ENCODE assay signal across 3 cellular contexts in the genomic region with DNA sequence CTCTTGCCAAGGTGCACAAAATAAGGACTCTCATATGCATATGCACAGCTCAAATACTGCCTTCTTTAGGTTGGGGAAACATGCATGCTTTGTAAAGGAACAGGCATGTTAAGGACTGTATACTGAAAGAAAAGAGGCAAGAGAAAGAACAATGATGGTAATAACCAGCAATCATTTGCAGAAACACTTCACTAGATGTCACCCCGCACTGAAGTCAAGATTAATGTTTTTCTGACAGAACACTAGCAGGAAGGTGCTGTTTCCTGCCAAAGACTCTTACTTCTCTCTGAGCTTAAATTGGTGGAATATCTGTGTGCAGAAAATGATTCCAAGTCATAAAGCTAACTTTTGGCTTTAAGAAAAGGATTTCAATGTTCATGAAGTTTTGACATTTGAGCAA.
TF ChIP-seq lines count a peak whose summit lies in the region.

No MANE protein-coding gene starts in this region.

TF ChIP-seq in SK-N-SH, 30 proteins besides CTCF, POLR2A, EP300 and RAD21:
- TF ChIP-seq GATA2 (CRISPR knock-in tag; IDR thresholded peaks at IDR 0.05) = no peak
- peak; percentile 8; the same call in 1 of the 2 replicates for TF ChIP-seq SMC3 (IDR thresholded peaks at IDR 0.05; ENCODE audit: low read depth, low read length)
TF ChIP-seq in SK-N-SH: peak in this region for 1.

TF ChIP-seq in SK-N-SH treated with all-trans-retinoic acid at 6 μM for 48 hours, 23 proteins besides CTCF, POLR2A, EP300 and RAD21:
- TF ChIP-seq SNAI2 (CRISPR knock-in tag; IDR thresholded peaks at IDR 0.05) (no peak), PPARA (CRISPR knock-in tag; IDR thresholded peaks at IDR 0.05; ENCODE audit: borderline replicate concordance) (no peak), OSR1 (CRISPR knock-in tag; IDR thresholded peaks at IDR 0.05) (no peak), BACH2 (CRISPR knock-in tag; IDR thresholded peaks at IDR 0.05; ENCODE audit: borderline replicate concordance) (no peak), ZFP3 (CRISPR knock-in tag; IDR thresholded peaks at IDR 0.05) (no peak)

TF ChIP-seq in H1, 55 proteins besides CTCF, POLR2A, EP300 and RAD21:
- TF ChIP-seq ASH2L (IDR thresholded peaks at IDR 0.05; ENCODE audit: low read length) (no peak), RXRA (IDR thresholded peaks at IDR 0.05; ENCODE audit: insufficient read depth, low read depth, low read length) (no peak), CEBPB (IDR thresholded peaks at IDR 0.05; ENCODE audit: low read depth, low read length) (no peak), ZNF274 (IDR thresholded peaks at IDR 0.05; ENCODE audit: borderline replicate concordance, extremely low read depth, low read length) (no peak), CBX5 (IDR thresholded peaks at IDR 0.05; ENCODE audit: low read depth, low read length) (no peak), NANOG (IDR thresholded peaks at IDR 0.05; ENCODE audit: insufficient read depth, low read depth, low read length, poor library complexity, severe bottlenecking) (no peak), TAF7 (optimal IDR thresholded peaks at IDR 0.05; ENCODE audit: borderline replicate concordance, low read depth, low read length) (no peak), RFX5 (IDR thresholded peaks at IDR 0.05; ENCODE audit: borderline replicate concordance, low read depth, low read length) (no peak), RNF2 (IDR thresholded peaks at IDR 0.05; ENCODE audit: borderline replicate concordance, low read depth, low read length, missing control alignments, poor library complexity, severe bottlenecking) (no peak), KDM4A (IDR thresholded peaks at IDR 0.05; ENCODE audit: low read depth, low read length, severe bottlenecking) (no peak), CREB1 (IDR thresholded peaks at IDR 0.05) (no peak), SP1 (IDR thresholded peaks at IDR 0.05; ENCODE audit: low read depth, low read length) (no peak)
- TF ChIP-seq, protein P1, sequence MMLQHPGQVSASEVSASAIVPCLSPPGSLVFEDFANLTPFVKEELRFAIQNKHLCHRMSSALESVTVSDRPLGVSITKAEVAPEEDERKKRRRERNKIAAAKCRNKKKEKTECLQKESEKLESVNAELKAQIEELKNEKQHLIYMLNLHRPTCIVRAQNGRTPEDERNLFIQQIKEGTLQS (IDR thresholded peaks at IDR 0.05; ENCODE audit: insufficient read depth, low read depth, low read length) = no peak
